1 cellular context compared by ENCODE assay signal in the genomic region with DNA sequence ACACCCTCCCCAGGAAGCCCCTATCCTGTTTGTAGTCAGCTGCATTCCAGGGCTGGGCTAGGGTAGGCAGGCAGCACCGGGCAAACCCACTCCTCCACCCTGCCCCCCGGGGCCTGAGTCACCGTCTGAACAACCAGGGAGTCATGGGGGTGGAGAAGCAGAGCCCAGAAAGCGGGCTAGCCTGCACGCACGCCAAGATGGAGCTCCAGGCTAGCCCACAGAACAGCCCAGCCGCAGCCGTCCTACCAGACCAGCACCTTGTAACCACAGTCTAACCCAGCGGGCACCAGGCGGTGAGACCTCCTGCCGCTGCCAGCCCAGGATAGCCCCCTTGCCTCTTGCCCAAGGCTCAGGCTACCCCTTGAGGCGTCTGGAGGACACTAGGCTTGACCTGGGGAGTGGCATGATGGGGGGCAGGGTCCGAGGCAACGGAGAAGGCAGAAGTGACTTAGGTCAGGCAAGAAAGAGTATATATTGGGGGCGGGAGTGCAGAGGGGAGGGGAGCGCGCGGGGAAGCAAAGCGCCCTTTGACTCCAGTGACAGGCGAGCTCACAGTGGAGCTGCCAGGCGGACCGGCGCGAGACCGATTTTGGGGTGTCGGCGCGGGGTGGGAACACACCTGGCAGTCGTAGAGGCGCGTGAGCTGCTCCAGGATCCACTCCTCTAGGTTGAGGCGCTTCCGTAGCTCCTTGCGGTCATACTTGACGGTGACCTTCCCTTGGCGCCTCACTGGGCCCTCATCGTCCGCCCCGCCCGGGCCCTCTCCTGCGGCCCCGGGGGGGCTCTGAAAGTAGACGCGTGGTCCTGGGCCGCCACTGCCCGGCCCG.
TF ChIP-seq lines count a peak whose summit lies in the region.

No MANE protein-coding gene starts in this region.

TF ChIP-seq in HepG2, 621 proteins besides CTCF, POLR2A, EP300 and RAD21 (continues in another document):
- TF ChIP-seq ZNF780A (CRISPR knock-in tag; IDR thresholded peaks at IDR 0.05) (0 out of 2 replicates have a peak, but pooled peaks have one; percentile 3), ARNTL (CRISPR knock-in tag; IDR thresholded peaks at IDR 0.05) (0 out of 2 replicates have a peak, but pooled peaks have one; percentile 29), HNRNPLL (IDR thresholded peaks at IDR 0.05; ENCODE audit: low read depth, low read length, poor library complexity, severe bottlenecking) (peak; percentile 0), ESRRA (CRISPR knock-in tag; IDR thresholded peaks at IDR 0.05; ENCODE audit: low read depth) (0 out of 2 replicates have a peak, but pooled peaks have one; percentile 39), ZNF451 (CRISPR knock-in tag; IDR thresholded peaks at IDR 0.05) (peak; percentile 50; the same call in 1 of the 2 replicates), EED (CRISPR knock-in tag; IDR thresholded peaks at IDR 0.05) (peak; percentile 84; the same call in 1 of the 2 replicates), GTF2F1 (IDR thresholded peaks at IDR 0.05; ENCODE audit: low read length) (no peak), HNRNPL (IDR thresholded peaks at IDR 0.05; ENCODE audit: low read depth, low read length) (peak; percentile 69; the same call in 1 of the 2 replicates), KLF13 (CRISPR knock-in tag; IDR thresholded peaks at IDR 0.05) (no peak), PCBP2 (optimal IDR thresholded peaks at IDR 0.05; ENCODE audit: low read depth, low read length, poor library complexity, severe bottlenecking) (no peak), SOX6 (IDR thresholded peaks at IDR 0.05) (no peak), SOX6 (CRISPR knock-in tag; IDR thresholded peaks at IDR 0.05) (0 out of 2 replicates have a peak, but pooled peaks have one; percentile 18), ZNF703 (CRISPR knock-in tag; IDR thresholded peaks at IDR 0.05; ENCODE audit: borderline replicate concordance) (no peak), ZNF274 (CRISPR knock-in tag; IDR thresholded peaks at IDR 0.05) (peak; percentile 45; the same call in 1 of the 2 replicates), ZNF563 (CRISPR knock-in tag; IDR thresholded peaks at IDR 0.05) (0 out of 2 replicates have a peak, but pooled peaks have one; percentile 26), ZBTB20 (CRISPR knock-in tag; IDR thresholded peaks at IDR 0.05; ENCODE audit: borderline replicate concordance, low read depth) (0 out of 2 replicates have a peak, but pooled peaks have one; percentile 36), TAF1 (CRISPR knock-in tag; IDR thresholded peaks at IDR 0.05) (peak; percentile 26; the same call in 1 of the 2 replicates), ZNF83 (CRISPR knock-in tag; IDR thresholded peaks at IDR 0.05; ENCODE audit: borderline replicate concordance) (0 out of 2 replicates have a peak, but pooled peaks have one; percentile 37), HMGA1 (CRISPR knock-in tag; conservative IDR thresholded peaks at IDR 0.05) (no peak), ZNF460 (CRISPR knock-in tag; IDR thresholded peaks at IDR 0.05; ENCODE audit: borderline replicate concordance) (no peak), SAP130 (CRISPR knock-in tag; IDR thresholded peaks at IDR 0.05; ENCODE audit: low read depth) (peak; percentile 15), YY1 (IDR thresholded peaks at IDR 0.05; ENCODE audit: insufficient read depth, insufficient replicate concordance, low read depth, low read length) (peak; percentile 49), TMF1 (CRISPR knock-in tag; IDR thresholded peaks at IDR 0.05; ENCODE audit: low read depth) (no peak), KLF12 (CRISPR knock-in tag; IDR thresholded peaks at IDR 0.05; ENCODE audit: borderline replicate concordance) (no peak), ATF7 (IDR thresholded peaks at IDR 0.05) (no peak), ATF7 (CRISPR knock-in tag; IDR thresholded peaks at IDR 0.05) (no peak), RBM39 (IDR thresholded peaks at IDR 0.05; ENCODE audit: low read depth, low read length, poor library complexity, severe bottlenecking) (no peak), AHR (CRISPR knock-in tag; IDR thresholded peaks at IDR 0.05) (0 out of 2 replicates have a peak, but pooled peaks have one; percentile 18), NRL (CRISPR knock-in tag; IDR thresholded peaks at IDR 0.05; ENCODE audit: borderline replicate concordance) (0 out of 2 replicates have a peak, but pooled peaks have one; percentile 35), MTA1 (CRISPR knock-in tag; IDR thresholded peaks at IDR 0.05; ENCODE audit: borderline replicate concordance) (0 out of 2 replicates have a peak, but pooled peaks have one; percentile 58), ZNF839 (CRISPR knock-in tag; IDR thresholded peaks at IDR 0.05; ENCODE audit: borderline replicate concordance) (0 out of 2 replicates have a peak, but pooled peaks have one; percentile 65), ZNF225 (CRISPR knock-in tag; IDR thresholded peaks at IDR 0.05) (peak; percentile 74; the same call in 1 of the 2 replicates), TEAD3 (CRISPR knock-in tag; optimal IDR thresholded peaks at IDR 0.05; ENCODE audit: borderline replicate concordance) (peak; percentile 39), ZMYM4 (CRISPR knock-in tag; IDR thresholded peaks at IDR 0.05) (0 out of 2 replicates have a peak, but pooled peaks have one; percentile 15), ZNF333 (CRISPR knock-in tag; IDR thresholded peaks at IDR 0.05; ENCODE audit: borderline replicate concordance) (0 out of 2 replicates have a peak, but pooled peaks have one; percentile 31), POGZ (CRISPR knock-in tag; IDR thresholded peaks at IDR 0.05) (0 out of 2 replicates have a peak, but pooled peaks have one; percentile 20), ZNF317 (CRISPR knock-in tag; IDR thresholded peaks at IDR 0.05) (0 out of 2 replicates have a peak, but pooled peaks have one; percentile 18), JUND (CRISPR knock-in tag; IDR thresholded peaks at IDR 0.05) (0 out of 2 replicates have a peak, but pooled peaks have one; percentile 33)
- TF ChIP-seq, protein P1, sequence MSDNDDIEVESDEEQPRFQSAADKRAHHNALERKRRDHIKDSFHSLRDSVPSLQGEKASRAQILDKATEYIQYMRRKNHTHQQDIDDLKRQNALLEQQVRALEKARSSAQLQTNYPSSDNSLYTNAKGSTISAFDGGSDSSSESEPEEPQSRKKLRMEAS (IDR thresholded peaks at IDR 0.05): peak; percentile 28; the same call in 1 of the 2 replicates
- TF ChIP-seq, protein P2, sequence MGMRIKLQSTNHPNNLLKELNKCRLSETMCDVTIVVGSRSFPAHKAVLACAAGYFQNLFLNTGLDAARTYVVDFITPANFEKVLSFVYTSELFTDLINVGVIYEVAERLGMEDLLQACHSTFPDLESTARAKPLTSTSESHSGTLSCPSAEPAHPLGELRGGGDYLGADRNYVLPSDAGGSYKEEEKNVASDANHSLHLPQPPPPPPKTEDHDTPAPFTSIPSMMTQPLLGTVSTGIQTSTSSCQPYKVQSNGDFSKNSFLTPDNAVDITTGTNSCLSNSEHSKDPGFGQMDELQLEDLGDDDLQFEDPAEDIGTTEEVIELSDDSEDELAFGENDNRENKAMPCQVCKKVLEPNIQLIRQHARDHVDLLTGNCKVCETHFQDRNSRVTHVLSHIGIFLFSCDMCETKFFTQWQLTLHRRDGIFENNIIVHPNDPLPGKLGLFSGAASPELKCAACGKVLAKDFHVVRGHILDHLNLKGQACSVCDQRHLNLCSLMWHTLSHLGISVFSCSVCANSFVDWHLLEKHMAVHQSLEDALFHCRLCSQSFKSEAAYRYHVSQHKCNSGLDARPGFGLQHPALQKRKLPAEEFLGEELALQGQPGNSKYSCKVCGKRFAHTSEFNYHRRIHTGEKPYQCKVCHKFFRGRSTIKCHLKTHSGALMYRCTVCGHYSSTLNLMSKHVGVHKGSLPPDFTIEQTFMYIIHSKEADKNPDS (CRISPR knock-in tag; IDR thresholded peaks at IDR 0.05): no peak
- TF ChIP-seq, protein P3, sequence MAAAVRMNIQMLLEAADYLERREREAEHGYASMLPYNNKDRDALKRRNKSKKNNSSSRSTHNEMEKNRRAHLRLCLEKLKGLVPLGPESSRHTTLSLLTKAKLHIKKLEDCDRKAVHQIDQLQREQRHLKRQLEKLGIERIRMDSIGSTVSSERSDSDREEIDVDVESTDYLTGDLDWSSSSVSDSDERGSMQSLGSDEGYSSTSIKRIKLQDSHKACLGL (CRISPR knock-in tag; IDR thresholded peaks at IDR 0.05): peak; percentile 53; the same call in 1 of the 2 replicates
- TF ChIP-seq, protein P4, sequence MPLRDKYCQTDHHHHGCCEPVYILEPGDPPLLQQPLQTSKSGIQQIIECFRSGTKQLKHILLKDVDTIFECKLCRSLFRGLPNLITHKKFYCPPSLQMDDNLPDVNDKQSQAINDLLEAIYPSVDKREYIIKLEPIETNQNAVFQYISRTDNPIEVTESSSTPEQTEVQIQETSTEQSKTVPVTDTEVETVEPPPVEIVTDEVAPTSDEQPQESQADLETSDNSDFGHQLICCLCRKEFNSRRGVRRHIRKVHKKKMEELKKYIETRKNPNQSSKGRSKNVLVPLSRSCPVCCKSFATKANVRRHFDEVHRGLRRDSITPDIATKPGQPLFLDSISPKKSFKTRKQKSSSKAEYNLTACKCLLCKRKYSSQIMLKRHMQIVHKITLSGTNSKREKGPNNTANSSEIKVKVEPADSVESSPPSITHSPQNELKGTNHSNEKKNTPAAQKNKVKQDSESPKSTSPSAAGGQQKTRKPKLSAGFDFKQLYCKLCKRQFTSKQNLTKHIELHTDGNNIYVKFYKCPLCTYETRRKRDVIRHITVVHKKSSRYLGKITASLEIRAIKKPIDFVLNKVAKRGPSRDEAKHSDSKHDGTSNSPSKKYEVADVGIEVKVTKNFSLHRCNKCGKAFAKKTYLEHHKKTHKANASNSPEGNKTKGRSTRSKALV (CRISPR knock-in tag; IDR thresholded peaks at IDR 0.05): no peak
- TF ChIP-seq, protein P5, sequence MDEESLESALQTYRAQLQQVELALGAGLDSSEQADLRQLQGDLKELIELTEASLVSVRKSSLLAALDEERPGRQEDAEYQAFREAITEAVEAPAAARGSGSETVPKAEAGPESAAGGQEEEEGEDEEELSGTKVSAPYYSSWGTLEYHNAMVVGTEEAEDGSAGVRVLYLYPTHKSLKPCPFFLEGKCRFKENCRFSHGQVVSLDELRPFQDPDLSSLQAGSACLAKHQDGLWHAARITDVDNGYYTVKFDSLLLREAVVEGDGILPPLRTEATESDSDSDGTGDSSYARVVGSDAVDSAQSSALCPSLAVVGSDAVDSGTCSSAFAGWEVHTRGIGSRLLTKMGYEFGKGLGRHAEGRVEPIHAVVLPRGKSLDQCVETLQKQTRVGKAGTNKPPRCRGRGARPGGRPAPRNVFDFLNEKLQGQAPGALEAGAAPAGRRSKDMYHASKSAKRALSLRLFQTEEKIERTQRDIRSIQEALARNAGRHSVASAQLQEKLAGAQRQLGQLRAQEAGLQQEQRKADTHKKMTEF (CRISPR knock-in tag; IDR thresholded peaks at IDR 0.05): no peak
- TF ChIP-seq, protein P6, sequence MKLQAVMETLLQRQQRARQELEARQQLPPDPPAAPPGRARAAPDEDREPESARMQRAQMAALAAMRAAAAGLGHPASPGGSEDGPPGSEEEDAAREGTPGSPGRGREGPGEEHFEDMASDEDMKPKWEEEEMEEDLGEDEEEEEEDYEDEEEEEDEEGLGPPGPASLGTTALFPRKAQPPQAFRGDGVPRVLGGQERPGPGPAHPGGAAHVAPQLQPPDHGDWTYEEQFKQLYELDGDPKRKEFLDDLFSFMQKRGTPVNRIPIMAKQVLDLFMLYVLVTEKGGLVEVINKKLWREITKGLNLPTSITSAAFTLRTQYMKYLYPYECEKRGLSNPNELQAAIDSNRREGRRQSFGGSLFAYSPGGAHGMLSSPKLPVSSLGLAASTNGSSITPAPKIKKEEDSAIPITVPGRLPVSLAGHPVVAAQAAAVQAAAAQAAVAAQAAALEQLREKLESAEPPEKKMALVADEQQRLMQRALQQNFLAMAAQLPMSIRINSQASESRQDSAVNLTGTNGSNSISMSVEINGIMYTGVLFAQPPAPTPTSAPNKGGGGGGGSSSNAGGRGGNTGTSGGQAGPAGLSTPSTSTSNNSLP (IDR thresholded peaks at IDR 0.05; ENCODE audit: low read depth, low read length): no peak
- TF ChIP-seq, protein P7, sequence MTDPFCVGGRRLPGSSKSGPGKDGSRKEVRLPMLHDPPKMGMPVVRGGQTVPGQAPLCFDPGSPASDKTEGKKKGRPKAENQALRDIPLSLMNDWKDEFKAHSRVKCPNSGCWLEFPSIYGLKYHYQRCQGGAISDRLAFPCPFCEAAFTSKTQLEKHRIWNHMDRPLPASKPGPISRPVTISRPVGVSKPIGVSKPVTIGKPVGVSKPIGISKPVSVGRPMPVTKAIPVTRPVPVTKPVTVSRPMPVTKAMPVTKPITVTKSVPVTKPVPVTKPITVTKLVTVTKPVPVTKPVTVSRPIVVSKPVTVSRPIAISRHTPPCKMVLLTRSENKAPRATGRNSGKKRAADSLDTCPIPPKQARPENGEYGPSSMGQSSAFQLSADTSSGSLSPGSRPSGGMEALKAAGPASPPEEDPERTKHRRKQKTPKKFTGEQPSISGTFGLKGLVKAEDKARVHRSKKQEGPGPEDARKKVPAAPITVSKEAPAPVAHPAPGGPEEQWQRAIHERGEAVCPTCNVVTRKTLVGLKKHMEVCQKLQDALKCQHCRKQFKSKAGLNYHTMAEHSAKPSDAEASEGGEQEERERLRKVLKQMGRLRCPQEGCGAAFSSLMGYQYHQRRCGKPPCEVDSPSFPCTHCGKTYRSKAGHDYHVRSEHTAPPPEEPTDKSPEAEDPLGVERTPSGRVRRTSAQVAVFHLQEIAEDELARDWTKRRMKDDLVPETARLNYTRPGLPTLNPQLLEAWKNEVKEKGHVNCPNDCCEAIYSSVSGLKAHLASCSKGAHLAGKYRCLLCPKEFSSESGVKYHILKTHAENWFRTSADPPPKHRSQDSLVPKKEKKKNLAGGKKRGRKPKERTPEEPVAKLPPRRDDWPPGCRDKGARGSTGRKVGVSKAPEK (CRISPR knock-in tag; IDR thresholded peaks at IDR 0.05; ENCODE audit: borderline replicate concordance): no peak
- TF ChIP-seq, protein P8, sequence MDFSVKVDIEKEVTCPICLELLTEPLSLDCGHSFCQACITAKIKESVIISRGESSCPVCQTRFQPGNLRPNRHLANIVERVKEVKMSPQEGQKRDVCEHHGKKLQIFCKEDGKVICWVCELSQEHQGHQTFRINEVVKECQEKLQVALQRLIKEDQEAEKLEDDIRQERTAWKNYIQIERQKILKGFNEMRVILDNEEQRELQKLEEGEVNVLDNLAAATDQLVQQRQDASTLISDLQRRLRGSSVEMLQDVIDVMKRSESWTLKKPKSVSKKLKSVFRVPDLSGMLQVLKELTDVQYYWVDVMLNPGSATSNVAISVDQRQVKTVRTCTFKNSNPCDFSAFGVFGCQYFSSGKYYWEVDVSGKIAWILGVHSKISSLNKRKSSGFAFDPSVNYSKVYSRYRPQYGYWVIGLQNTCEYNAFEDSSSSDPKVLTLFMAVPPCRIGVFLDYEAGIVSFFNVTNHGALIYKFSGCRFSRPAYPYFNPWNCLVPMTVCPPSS (IDR thresholded peaks at IDR 0.05): no peak
- TF ChIP-seq, protein P9, sequence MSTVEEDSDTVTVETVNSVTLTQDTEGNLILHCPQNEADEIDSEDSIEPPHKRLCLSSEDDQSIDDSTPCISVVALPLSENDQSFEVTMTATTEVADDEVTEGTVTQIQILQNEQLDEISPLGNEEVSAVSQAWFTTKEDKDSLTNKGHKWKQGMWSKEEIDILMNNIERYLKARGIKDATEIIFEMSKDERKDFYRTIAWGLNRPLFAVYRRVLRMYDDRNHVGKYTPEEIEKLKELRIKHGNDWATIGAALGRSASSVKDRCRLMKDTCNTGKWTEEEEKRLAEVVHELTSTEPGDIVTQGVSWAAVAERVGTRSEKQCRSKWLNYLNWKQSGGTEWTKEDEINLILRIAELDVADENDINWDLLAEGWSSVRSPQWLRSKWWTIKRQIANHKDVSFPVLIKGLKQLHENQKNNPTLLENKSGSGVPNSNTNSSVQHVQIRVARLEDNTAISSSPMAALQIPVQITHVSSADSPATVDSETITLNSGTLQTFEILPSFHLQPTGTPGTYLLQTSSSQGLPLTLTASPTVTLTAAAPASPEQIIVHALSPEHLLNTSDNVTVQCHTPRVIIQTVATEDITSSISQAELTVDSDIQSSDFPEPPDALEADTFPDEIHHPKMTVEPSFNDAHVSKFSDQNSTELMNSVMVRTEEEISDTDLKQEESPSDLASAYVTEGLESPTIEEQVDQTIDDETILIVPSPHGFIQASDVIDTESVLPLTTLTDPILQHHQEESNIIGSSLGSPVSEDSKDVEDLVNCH (CRISPR knock-in tag; IDR thresholded peaks at IDR 0.05): no peak
